In genomic region chr10:121926669-121927360, GRCh38 we compare ENCODE assay signal across 8 cellular contexts. TPM values are rescaled to one million over a fixed set of nuclear protein-coding genes. Genes with fewer than 3 reads are reported as not detected.
DNase-seq lines count a peak whose midpoint lies in the region; ATAC-seq and TF ChIP-seq lines count a peak whose summit lies in the region.

No MANE protein-coding gene starts in this region.

- H3K27ac Mint-ChIP-seq in osteocyte (ENCODE audit: unreplicated experiment) = peak overlapping the region; percentile 82

- peak; percentile 13 for ATAC-seq in GM18517 (IDR thresholded peaks at IDR 0.05; ENCODE audit: unreplicated experiment)
- peak; percentile 13 for ATAC-seq in HG03378 (IDR thresholded peaks at IDR 0.05; ENCODE audit: unreplicated experiment)

- H3K9me3 Mint-ChIP-seq in osteocyte (ENCODE audit: unreplicated experiment) = no peaks in the 10 kb centered on the region

- no peaks in the 10 kb centered on the region; the same call in 1 of the 2 replicates for H3K36me3 ChIP-seq in BJ (ENCODE audit: control insufficient read depth, insufficient read depth, low read length)

- peak overlapping the region; percentile 95 for H3K27ac ChIP-seq in VCaP

- H3K4me1 Mint-ChIP-seq in osteocyte (ENCODE audit: unreplicated experiment) = peaks cover 28% of the 10 kb centered on the region

- intact Hi-C loops in posterior cingulate gyrus (cut with DNase I) = loop anchor here (5.0 kb wide), 2 partner anchors 450 to 1075 kb away; partner anchors contain the start of gene WDR11

- CTCF ChIA-PET in BJ (lab: Yijun Ruan, JAX) = interaction anchor here (0.8 to 1.0 kb wide), 2 partner anchors 8 to 125 kb away, joined by 3 read pairs; no protein-coding TSS in a partner anchor

- TF ChIP-seq CTCF in BJ (IDR thresholded peaks at IDR 0.05; ENCODE audit: insufficient read depth, low read depth, low read length) (no peak), VCaP (conservative IDR thresholded peaks at IDR 0.05) (no peak), osteocyte (IDR thresholded peaks at IDR 0.05) (no peak)

- no peak for DNase-seq in BJ (ENCODE audit: low read depth)
- peak; percentile 23 for DNase-seq in fibroblast of peridontal ligament (ENCODE audit: extremely low read depth)
- DNase-seq in osteocyte (ENCODE audit: extremely low spot score, unreplicated experiment) = peak; percentile 0
- DNase-seq in posterior cingulate gyrus = no peak
- no peak for DNase-seq in COR-L47 (lab: John Stamatoyannopoulos, UW)

- H3K36me3 Mint-ChIP-seq in osteocyte (ENCODE audit: unreplicated experiment) = peaks cover 17% of the 10 kb centered on the region

- H3K27me3 ChIP-seq in BJ (ENCODE audit: control insufficient read depth, insufficient read depth, low read length) = no peaks in the 10 kb centered on the region

- peak overlapping the region; percentile 84 for H3K4me3 ChIP-seq in BJ (ENCODE audit: low read depth, low read length)

- H3K4me3 Mint-ChIP-seq in osteocyte (ENCODE audit: unreplicated experiment) = peak overlapping the region; percentile 94

- no peaks in the 10 kb centered on the region for H3K27me3 Mint-ChIP-seq in osteocyte (ENCODE audit: unreplicated experiment)

- POLR2A ChIA-PET in BJ (lab: Charles Lee) = no interaction called here

RNA-seq across cellular contexts. Expression of gene ATE1, which starts 1.0 kb away (rescaled TPM):
- polyA plus RNA-seq in BJ (2011; rRNA removed) = 7.4 and 11.7 TPM in 2 replicates
- 13.7 and 14.7 TPM in 2 replicates for polyA minus RNA-seq in BJ (2011; rRNA and poly(A)+ RNA removed)
- 29.0 and 30.6 TPM in 2 replicates for total RNA-seq in osteocyte

RNA-seq across cellular contexts. Expression of gene NSMCE4A, which starts 48.2 kb away (rescaled TPM):
- polyA plus RNA-seq in BJ (2011; rRNA removed) = 14.4 and 24.7 TPM in 2 replicates
- polyA minus RNA-seq in BJ (2011; rRNA and poly(A)+ RNA removed) = 3.3 and 3.6 TPM in 2 replicates
- 31.0 and 34.3 TPM in 2 replicates for total RNA-seq in osteocyte

Comparison
In these comparisons a context has a peak if more than half of its experiments do, and no peak if none do; other contexts are left out.
1. DNase-seq: peak in fibroblast of peridontal ligament (single experiment) and osteocyte (single experiment); none in BJ (single experiment), posterior cingulate gyrus (0 of 10) and COR-L47 (single experiment).